21 cellular contexts compared by ENCODE assay signal in the genomic region with DNA sequence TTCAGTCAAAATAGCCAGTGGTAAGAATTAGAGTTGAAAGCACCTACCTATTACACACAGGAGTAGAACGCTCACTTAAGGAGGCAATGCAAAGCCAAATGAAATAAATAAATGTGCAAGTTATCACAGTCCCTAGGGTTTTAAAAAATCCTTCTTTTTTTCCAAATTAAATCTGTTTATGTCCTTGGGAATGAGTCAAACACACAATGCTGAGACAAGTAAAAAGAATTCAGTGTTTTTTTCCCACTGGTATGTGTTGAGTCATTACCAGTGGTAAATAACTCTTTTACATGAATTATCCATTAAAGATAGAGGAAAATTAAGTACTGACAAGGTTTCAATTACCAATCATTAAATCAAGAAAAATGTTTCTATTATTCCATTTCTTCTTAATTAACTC.
A peak's percentile ranks its signal among the peaks of the same experiment; 100 is the strongest.
DNase-seq lines count a peak whose midpoint lies in the region; ATAC-seq and TF ChIP-seq lines count a peak whose summit lies in the region.
"Had no signal": no experiment of that assay in that cellular context is flagged by ENCODE, and none has a peak within 500 bp of the region (broad histone marks: within the 10 kb centered on the region; RNA-seq: fewer than 3 reads in every experiment).

No MANE protein-coding gene starts in this region.

- no peaks in the 10 kb centered on the region for H3K27me3 ChIP-seq in BJ (ENCODE audit: control insufficient read depth, insufficient read depth, low read length)
- H3K27me3 ChIP-seq: BE2C, gastrocnemius medialis, MG63, ovary, sigmoid colon, vagina had no signal

- H3K36me3 ChIP-seq in BJ (ENCODE audit: control insufficient read depth, insufficient read depth, low read length), result no peaks in the 10 kb centered on the region
- H3K36me3 ChIP-seq: BE2C, gastrocnemius medialis, MG63, ovary, sigmoid colon, vagina had no signal

- peak; percentile 78 for DNase-seq in BJ (ENCODE audit: low read depth)
- peak; percentile 83 for DNase-seq in M059J (ENCODE audit: low read depth)
- peak; percentile 74 for DNase-seq in choroid plexus epithelial cell (ENCODE audit: low read depth)
- peak; percentile 94 for DNase-seq in renal cortical epithelial cell (ENCODE audit: low read depth)
- DNase-seq in nucleus accumbens (lab: John Stamatoyannopoulos, UW), result no peak
- no peak for DNase-seq in mesenteric fat pad (ENCODE audit: low spot score)
- DNase-seq: activated naive CD8-positive, alpha-beta T cell treated with anti-CD3 and anti-CD28 coated beads, Interleukin-2, amount 10 ng/mL, durations not matched to agents 7 days and 5 days; BE2C; effector memory CD8-positive, alpha-beta T cell; gastrocnemius medialis; MG63; naive B cell; NCI-H187 treated with DMSO at 0.1 percent for 48 hours; ovary; sigmoid colon; stimulated activated CD4-positive, alpha-beta T cell treated with anti-CD3 and anti-CD28 coated beads, Interleukin-4, amount 100 ng/mL, for 1 hour; substantia nigra had no signal

- H3K4me3 ChIP-seq in BJ (ENCODE audit: low read depth, low read length) (no peak overlapping the region), choroid plexus epithelial cell (ENCODE audit: low read depth, low read length) (no peak overlapping the region)
- H3K4me3 ChIP-seq: gastrocnemius medialis, MG63, ovary, sigmoid colon, vagina had no signal

- CTCF ChIA-PET in BJ (lab: Yijun Ruan, JAX), result no interaction called here

- ATAC-seq in HG03460 (IDR thresholded peaks at IDR 0.05; ENCODE audit: unreplicated experiment), result no peak
- no peak for ATAC-seq in GM18873 (IDR thresholded peaks at IDR 0.05; ENCODE audit: low FRiP score, unreplicated experiment)
- ATAC-seq: effector memory CD8-positive, alpha-beta T cell; gastrocnemius medialis; Right ventricle myocardium inferior had no signal

- no peak for TF ChIP-seq CTCF in BJ (IDR thresholded peaks at IDR 0.05; ENCODE audit: insufficient read depth, low read depth, low read length)
- no peak for TF ChIP-seq CTCF in choroid plexus epithelial cell (conservative IDR thresholded peaks at IDR 0.05; ENCODE audit: low read depth, low read length)

- POLR2A ChIA-PET in BJ (lab: Charles Lee), result no interaction called here

Comparison
In these comparisons a context has a peak if more than half of its experiments do, and no peak if none do; other contexts are left out.
1. DNase-seq: peak in BJ (single experiment), M059J (single experiment), choroid plexus epithelial cell (single experiment) and renal cortical epithelial cell (single experiment); none in nucleus accumbens (0 of 56) and mesenteric fat pad (single experiment).